1 cellular context compared by ENCODE assay signal in genomic region chr5:5351288-5352089, GRCh38.
TF ChIP-seq lines count a peak whose summit lies in the region.

No MANE protein-coding gene starts in this region.

TF ChIP-seq in HepG2, 621 proteins besides CTCF, POLR2A, EP300 and RAD21 (continued from another document and continues in another):
- peak; percentile 90 for TF ChIP-seq DRAP1 (CRISPR knock-in tag; IDR thresholded peaks at IDR 0.05)
- 0 out of 2 replicates have a peak, but pooled peaks have one; percentile 48 for TF ChIP-seq PRDM10 (CRISPR knock-in tag; IDR thresholded peaks at IDR 0.05; ENCODE audit: low read depth)
- TF ChIP-seq ARNTL (CRISPR knock-in tag; IDR thresholded peaks at IDR 0.05) = no peak
- TF ChIP-seq ADNP (CRISPR knock-in tag; IDR thresholded peaks at IDR 0.05) = no peak
- TF ChIP-seq ZNF883 (CRISPR knock-in tag; IDR thresholded peaks at IDR 0.05; ENCODE audit: not compliant biosample characterization) = no peak
- TF ChIP-seq TFAP4 (IDR thresholded peaks at IDR 0.05; ENCODE audit: borderline replicate concordance, low read depth) = no peak
- peak; percentile 48; the same call in 1 of the 2 replicates for TF ChIP-seq ZNF331 (CRISPR knock-in tag; IDR thresholded peaks at IDR 0.05)
- peak; percentile 40; the same call in 1 of the 2 replicates for TF ChIP-seq ZBTB25 (CRISPR knock-in tag; IDR thresholded peaks at IDR 0.05)
- no peak for TF ChIP-seq MBD4 (IDR thresholded peaks at IDR 0.05; ENCODE audit: borderline replicate concordance, low read length)
- TF ChIP-seq AHDC1 (CRISPR knock-in tag; IDR thresholded peaks at IDR 0.05; ENCODE audit: borderline replicate concordance) = peak; percentile 45; the same call in 1 of the 2 replicates
- TF ChIP-seq ELF1 (CRISPR knock-in tag; IDR thresholded peaks at IDR 0.05) = no peak
- no peak for TF ChIP-seq NFYC (CRISPR knock-in tag; IDR thresholded peaks at IDR 0.05)
- no peak for TF ChIP-seq TSC22D2 (CRISPR knock-in tag; IDR thresholded peaks at IDR 0.05; ENCODE audit: borderline replicate concordance)
- peak; percentile 68 for TF ChIP-seq SALL1 (CRISPR knock-in tag; IDR thresholded peaks at IDR 0.05)
- no peak for TF ChIP-seq SIX1 (CRISPR knock-in tag; IDR thresholded peaks at IDR 0.05; ENCODE audit: borderline replicate concordance)
- no peak for TF ChIP-seq ZNF570 (CRISPR knock-in tag; IDR thresholded peaks at IDR 0.05; ENCODE audit: borderline replicate concordance)
- TF ChIP-seq NFE2L2 (IDR thresholded peaks at IDR 0.05; ENCODE audit: low read length) = no peak
- TF ChIP-seq HNRNPH1 (optimal IDR thresholded peaks at IDR 0.05; ENCODE audit: low read depth, low read length) = no peak
- TF ChIP-seq TRIM22 (IDR thresholded peaks at IDR 0.05) = no peak
- no peak for TF ChIP-seq NBN (conservative IDR thresholded peaks at IDR 0.05)
- no peak for TF ChIP-seq ZNF607 (CRISPR knock-in tag; IDR thresholded peaks at IDR 0.05; ENCODE audit: borderline replicate concordance)
- TF ChIP-seq PREB (CRISPR knock-in tag; IDR thresholded peaks at IDR 0.05) = no peak
- no peak for TF ChIP-seq ZNF44 (CRISPR knock-in tag; IDR thresholded peaks at IDR 0.05)
- no peak for TF ChIP-seq ZNF460 (CRISPR knock-in tag; IDR thresholded peaks at IDR 0.05; ENCODE audit: borderline replicate concordance)
- TF ChIP-seq ATF5 (CRISPR knock-in tag; IDR thresholded peaks at IDR 0.05; ENCODE audit: low read depth) = no peak
- TF ChIP-seq RCOR2 (CRISPR knock-in tag; IDR thresholded peaks at IDR 0.05) = no peak
- no peak for TF ChIP-seq TEAD2 (CRISPR knock-in tag; IDR thresholded peaks at IDR 0.05)
- no peak for TF ChIP-seq SCMH1 (CRISPR knock-in tag; IDR thresholded peaks at IDR 0.05; ENCODE audit: borderline replicate concordance)
- no peak for TF ChIP-seq BCLAF1 (IDR thresholded peaks at IDR 0.05)
- TF ChIP-seq JUN (CRISPR knock-in tag; IDR thresholded peaks at IDR 0.05) = no peak
- 0 out of 2 replicates have a peak, but pooled peaks have one; percentile 44 for TF ChIP-seq DR1 (CRISPR knock-in tag; IDR thresholded peaks at IDR 0.05)
- no peak for TF ChIP-seq PRMT3 (CRISPR knock-in tag; IDR thresholded peaks at IDR 0.05; ENCODE audit: borderline replicate concordance, low read depth)
- TF ChIP-seq TBX3 (IDR thresholded peaks at IDR 0.05; ENCODE audit: borderline replicate concordance) = no peak
- TF ChIP-seq ZSCAN21 (CRISPR knock-in tag; IDR thresholded peaks at IDR 0.05; ENCODE audit: borderline replicate concordance) = no peak
- TF ChIP-seq ZNF678 (CRISPR knock-in tag; IDR thresholded peaks at IDR 0.05) = no peak
- no peak for TF ChIP-seq ZNF879 (CRISPR knock-in tag; IDR thresholded peaks at IDR 0.05)
- TF ChIP-seq SIN3A (IDR thresholded peaks at IDR 0.05; ENCODE audit: borderline replicate concordance, low read depth, low read length) = no peak
- TF ChIP-seq ZNF652 (CRISPR knock-in tag; IDR thresholded peaks at IDR 0.05; ENCODE audit: borderline replicate concordance, low read depth) = no peak
- TF ChIP-seq NCOA5 (CRISPR knock-in tag; IDR thresholded peaks at IDR 0.05) = no peak
- no peak for TF ChIP-seq DZIP1 (CRISPR knock-in tag; IDR thresholded peaks at IDR 0.05)
- TF ChIP-seq SNRNP70 (IDR thresholded peaks at IDR 0.05; ENCODE audit: low read depth, low read length) = no peak
- TF ChIP-seq MAFK (conservative IDR thresholded peaks at IDR 0.05 in 1 of 2, IDR thresholded peaks at IDR 0.05 in 1 of 2; ENCODE audit: low read length in 2 of 2) = no peak
